Comparison of ENCODE assay signal across 7 cellular contexts in the genomic region with DNA sequence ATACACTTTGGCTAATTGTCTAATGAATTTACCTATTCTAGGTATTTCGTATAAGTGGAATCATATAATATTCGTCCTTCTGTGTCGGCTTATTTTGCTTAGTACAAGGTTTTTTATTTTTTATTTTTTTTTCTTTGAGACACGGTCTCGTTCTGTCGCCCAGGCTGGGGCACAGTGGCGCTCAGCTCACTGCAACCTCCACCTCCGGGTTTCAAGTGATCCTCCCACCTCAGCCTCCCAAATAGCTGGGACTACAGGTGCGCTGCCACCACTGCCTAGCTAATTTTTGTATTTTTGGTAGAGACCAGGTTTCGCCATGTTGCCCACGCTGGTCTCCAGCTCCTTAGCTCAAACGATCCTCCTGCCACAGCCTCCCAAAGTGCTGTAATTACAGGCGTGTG. TPM values are rescaled to one million over a fixed set of nuclear protein-coding genes. Genes with fewer than 3 reads are reported as not detected.
DNase-seq lines count a peak whose midpoint lies in the region; ATAC-seq and TF ChIP-seq lines count a peak whose summit lies in the region.

No MANE protein-coding gene starts in this region.

- no peaks in the 10 kb centered on the region for H3K36me3 Mint-ChIP-seq in HFFc6 (ENCODE audit: low read depth)
- H3K36me3 Mint-ChIP-seq in activated T-cell treated with anti-CD3 and anti-CD28 coated beads, Interleukin-2, amount 50 U/mL, for 4 hours (ENCODE audit: insufficient read depth) = no peaks in the 10 kb centered on the region
- peaks cover 24 to 30% of the 10 kb centered on the region in 2 donors for H3K36me3 Mint-ChIP-seq in stimulated activated naive B cell treated with anti-CD40 and anti-IgM and Interleukin-4, amounts not matched to agents 10 μg/mL and 1 μg/mL and 100 μg/mL, for 72 hours

- H3K4me3 ChIP-seq in iPS-15b (ENCODE audit: low read depth, low read length) = peak overlapping the region; percentile 89

- no peaks in the 10 kb centered on the region for H3K9me3 Mint-ChIP-seq in HFFc6
- H3K9me3 Mint-ChIP-seq in activated T-cell treated with anti-CD3 and anti-CD28 coated beads, Interleukin-2, amount 50 U/mL, for 4 hours = no peaks in the 10 kb centered on the region
- H3K9me3 Mint-ChIP-seq in stimulated activated naive B cell treated with anti-CD40 and anti-IgM and Interleukin-4, amounts not matched to agents 10 μg/mL and 1 μg/mL and 100 μg/mL, for 72 hours = no peaks in the 10 kb centered on the region

- H3K27me3 ChIP-seq in iPS-15b (ENCODE audit: control insufficient read depth, insufficient read depth, low read length) = no peaks in the 10 kb centered on the region

- H3K4me3 Mint-ChIP-seq in HFFc6 = peak overlapping the region; percentile 88
- peak overlapping the region; percentile 94 for H3K4me3 Mint-ChIP-seq in activated T-cell treated with anti-CD3 and anti-CD28 coated beads, Interleukin-2, amount 50 U/mL, for 4 hours
- peak overlapping the region; percentile 80 to 89 for H3K4me3 Mint-ChIP-seq in stimulated activated naive B cell treated with anti-CD40 and anti-IgM and Interleukin-4, amounts not matched to agents 10 μg/mL and 1 μg/mL and 100 μg/mL, for 72 hours

- no peak for TF ChIP-seq CTCF in HFFc6 (IDR thresholded peaks at IDR 0.05)

- H3K27me3 Mint-ChIP-seq in HFFc6 (ENCODE audit: insufficient read depth) = peaks cover 11% of the 10 kb centered on the region
- H3K27me3 Mint-ChIP-seq in activated T-cell treated with anti-CD3 and anti-CD28 coated beads, Interleukin-2, amount 50 U/mL, for 4 hours (ENCODE audit: low read depth) = no peaks in the 10 kb centered on the region
- no peaks in the 10 kb centered on the region for H3K27me3 Mint-ChIP-seq in stimulated activated naive B cell treated with anti-CD40 and anti-IgM and Interleukin-4, amounts not matched to agents 10 μg/mL and 1 μg/mL and 100 μg/mL, for 72 hours

- H3K36me3 ChIP-seq in iPS-15b (ENCODE audit: control insufficient read depth, insufficient read depth, low read length) = no peaks in the 10 kb centered on the region

- peak overlapping the region; percentile 79 for H3K9ac ChIP-seq in iPS-15b (ENCODE audit: low read depth, low read length)

- DNase-seq in HFFc6 (no peak), NAMALWA (ENCODE audit: low spot score) (no peak), COLO829 (ENCODE audit: low spot score) (no peak), D341Med (ENCODE audit: low spot score) (no peak)
- no peak for DNase-seq in activated T-cell treated with anti-CD3 and anti-CD28 coated beads, Interleukin-2, amount 50 U/mL, for 4 hours
- DNase-seq in stimulated activated naive B cell treated with anti-CD40 and anti-IgM and Interleukin-4, amounts not matched to agents 10 μg/mL and 1 μg/mL and 100 μg/mL, for 72 hours = no peak

- ATAC-seq in activated T-cell treated with anti-CD3 and anti-CD28 coated beads, Interleukin-2, amount 50 U/mL, for 4 hours = no peak
- no peak for ATAC-seq in stimulated activated naive B cell treated with anti-CD40 and anti-IgM and Interleukin-4, amounts not matched to agents 10 μg/mL and 1 μg/mL and 100 μg/mL, for 72 hours (replicated peaks)

- no peaks in the 10 kb centered on the region for H3K9me3 ChIP-seq in iPS-15b (ENCODE audit: control insufficient read depth, insufficient read depth, low read length)

- H3K27ac Mint-ChIP-seq in HFFc6 = peak overlapping the region; percentile 98
- peak overlapping the region; percentile 99 for H3K27ac Mint-ChIP-seq in stimulated activated naive B cell treated with anti-CD40 and anti-IgM and Interleukin-4, amounts not matched to agents 10 μg/mL and 1 μg/mL and 100 μg/mL, for 72 hours

- H3K4me1 Mint-ChIP-seq in HFFc6 (ENCODE audit: low read depth) = peaks cover 58% of the 10 kb centered on the region
- H3K4me1 Mint-ChIP-seq in activated T-cell treated with anti-CD3 and anti-CD28 coated beads, Interleukin-2, amount 50 U/mL, for 4 hours (ENCODE audit: low read depth) = peaks cover 71% of the 10 kb centered on the region
- peaks cover 52 to 96% of the 10 kb centered on the region in 2 donors for H3K4me1 Mint-ChIP-seq in stimulated activated naive B cell treated with anti-CD40 and anti-IgM and Interleukin-4, amounts not matched to agents 10 μg/mL and 1 μg/mL and 100 μg/mL, for 72 hours

- peaks cover 16% of the 10 kb centered on the region for H3K4me1 ChIP-seq in iPS-15b (ENCODE audit: control insufficient read depth, insufficient read depth, low read length)

RNA-seq across cellular contexts. Expression of gene PCBP1, which starts 38.2 kb away (rescaled TPM):
- total RNA-seq in HFFc6 (2021; fragmentation: NEBNext Ultra II Directional; extraction: Animal tissue kit (Norgen Biotek cat#: 25700)) = 100 to 1,000 TPM; 293 to 369 (median 361) TPM
- total RNA-seq in activated T-cell treated with anti-CD3 and anti-CD28 coated beads, Interleukin-2, amount 50 U/mL, for 4 hours = 100 to 1,000 TPM; 427 to 493 (median 462) TPM
